In genomic region chr17:6856054-6856453, GRCh38 we compare ENCODE assay signal across 2 cellular contexts.
TF ChIP-seq lines count a peak whose summit lies in the region.

No MANE protein-coding gene starts in this region.

TF ChIP-seq in GM12891, 5 proteins besides CTCF, POLR2A, EP300 and RAD21:
- TF ChIP-seq PAX5 (IDR thresholded peaks at IDR 0.05; ENCODE audit: insufficient read depth, low read length, severe bottlenecking) (no peak), POLR2AphosphoS5 (IDR thresholded peaks at IDR 0.05; ENCODE audit: low read depth, low read length) (no peak), TAF1 (IDR thresholded peaks at IDR 0.05; ENCODE audit: low read depth, low read length) (no peak), POU2F2 (IDR thresholded peaks at IDR 0.05; ENCODE audit: low read depth, low read length) (no peak), SPI1 (IDR thresholded peaks at IDR 0.05; ENCODE audit: low read depth, low read length) (no peak)

TF ChIP-seq in GM12878, 131 proteins besides CTCF, POLR2A, EP300 and RAD21:
- TF ChIP-seq BMI1 (IDR thresholded peaks at IDR 0.05; ENCODE audit: borderline replicate concordance) (peak; percentile 76; the same call in 1 of the 2 replicates), KLF5 (IDR thresholded peaks at IDR 0.05; ENCODE audit: partially characterized antibody) (no peak)
TF ChIP-seq in GM12878: peak in this region for 1.
